Comparison of ENCODE assay signal across 1 cellular context in genomic region chr4:183905593-183906485, GRCh38.
A peak's percentile ranks its signal among the peaks of the same experiment; 100 is the strongest.
TF ChIP-seq lines count a peak whose summit lies in the region.

No MANE protein-coding gene starts in this region.

TF ChIP-seq in WTC11, 78 proteins besides CTCF, POLR2A, EP300 and RAD21 (continued from another document):
- TF ChIP-seq ZNF512 (CRISPR knock-in tag; IDR thresholded peaks at IDR 0.05; ENCODE audit: borderline replicate concordance) (no peak), OVOL2 (CRISPR knock-in tag; IDR thresholded peaks at IDR 0.05; ENCODE audit: borderline replicate concordance) (no peak), USF2 (CRISPR knock-in tag; IDR thresholded peaks at IDR 0.05) (0 out of 2 replicates have a peak, but pooled peaks have one; percentile 11), NFATC4 (CRISPR knock-in tag; IDR thresholded peaks at IDR 0.05) (no peak), NFE2L1 (CRISPR knock-in tag; IDR thresholded peaks at IDR 0.05) (peak; percentile 73), AFF4 (CRISPR knock-in tag; IDR thresholded peaks at IDR 0.05; ENCODE audit: borderline replicate concordance) (peak; percentile 82; the same call in 1 of the 2 replicates), CREM (CRISPR knock-in tag; IDR thresholded peaks at IDR 0.05) (peak; percentile 46; the same call in 1 of the 2 replicates), GTF2I (CRISPR knock-in tag; conservative IDR thresholded peaks at IDR 0.05) (no peak), SMAD4 (CRISPR knock-in tag; IDR thresholded peaks at IDR 0.05) (peak; percentile 98), ZMAT4 (CRISPR knock-in tag; IDR thresholded peaks at IDR 0.05) (no peak), JUN (CRISPR knock-in tag; IDR thresholded peaks at IDR 0.05) (peak; percentile 41; the same call in 1 of the 2 replicates)
